Comparison of ENCODE assay signal across 8 cellular contexts in the genomic region with DNA sequence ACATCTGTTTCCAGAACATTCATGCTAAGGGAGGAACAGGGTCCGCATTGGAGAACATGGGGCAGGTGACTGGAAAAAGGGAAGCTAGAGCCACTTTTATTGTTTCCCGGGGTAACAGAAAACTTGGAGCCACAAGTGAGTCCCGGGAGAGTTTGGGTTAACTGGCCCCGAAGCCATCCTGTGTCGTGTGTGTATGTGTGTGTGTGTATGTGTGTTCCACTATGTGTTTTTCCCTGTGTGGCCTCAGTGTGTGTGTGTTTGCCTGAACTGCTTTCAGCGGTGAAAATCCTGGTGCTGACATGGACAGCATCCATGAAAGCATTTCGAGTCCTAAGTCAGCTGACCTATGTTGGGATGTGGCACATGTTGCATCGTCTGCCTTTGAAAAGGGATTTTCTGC. TPM values are rescaled to one million over a fixed set of nuclear protein-coding genes. Genes with fewer than 3 reads are reported as not detected.
"Had no signal": no experiment of that assay in that cellular context is flagged by ENCODE, and none has a peak within 500 bp of the region (broad histone marks: within the 10 kb centered on the region; RNA-seq: fewer than 3 reads in every experiment).

No MANE protein-coding gene starts in this region.

RNA-seq across cellular contexts. Expression of gene KCNJ18, which starts 20.7 kb away (rescaled TPM):
- total RNA-seq: M059J, NCI-H460, OCI-LY7, PC-9, Right ventricle myocardium inferior, RPMI7951, SJCRH30, SK-MEL-5 had no signal
